8 cellular contexts compared by ENCODE assay signal in the genomic region with DNA sequence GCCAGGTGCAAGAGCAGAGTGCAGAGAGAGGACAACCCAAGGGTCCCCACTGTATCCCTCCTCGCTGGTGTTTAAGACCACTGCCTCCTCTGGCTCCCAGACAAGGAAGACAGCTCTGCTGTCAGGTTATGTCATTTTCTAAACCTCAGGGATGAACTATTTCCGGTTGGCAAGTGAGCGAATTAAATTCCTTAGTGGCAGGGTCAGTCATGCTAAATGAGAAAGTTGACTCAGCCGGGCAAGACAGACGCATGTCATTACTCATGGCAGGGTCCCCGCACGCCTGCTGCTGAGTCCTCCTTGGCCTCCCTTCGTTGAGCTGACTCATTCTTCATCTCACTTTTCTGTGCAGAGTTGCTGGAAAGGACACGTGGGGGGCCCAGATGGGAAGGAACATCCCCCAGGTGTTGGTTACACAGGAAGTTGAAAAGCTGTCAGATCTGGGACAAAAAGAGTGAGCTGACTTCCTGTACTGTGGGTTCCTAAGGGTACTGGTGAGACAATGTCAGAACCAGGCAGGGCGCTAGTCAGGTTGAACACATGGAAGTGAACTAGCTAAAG. TPM values are rescaled to one million over a fixed set of nuclear protein-coding genes. Genes with fewer than 3 reads are reported as not detected.
DNase-seq lines count a peak whose midpoint lies in the region; ATAC-seq and TF ChIP-seq lines count a peak whose summit lies in the region.

No MANE protein-coding gene starts in this region.

- no peak for TF ChIP-seq EP300 in gastroesophageal sphincter (IDR thresholded peaks at IDR 0.05)

- DNase-seq in AG10803 (ENCODE audit: low read depth) (peak; percentile 72), epithelial cell of esophagus (ENCODE audit: low read depth) (peak; percentile 98), thyroid gland (no peak), uterus (no peak)
- DNase-seq in activated CD4-positive, alpha-beta T cell treated with anti-CD3 and anti-CD28 coated beads, Interleukin-2, amount 50 U/mL, for 1 hour: peak; percentile 18
- peak; percentile 34 for DNase-seq in stimulated activated CD8-positive, alpha-beta memory T cell treated with anti-CD3 and anti-CD28 coated beads, Interleukin-15, amount 100 ng/mL, for 24 hours (ENCODE audit: low read depth)

- H3K27me3 ChIP-seq in gastroesophageal sphincter (no peaks in the 10 kb centered on the region), thyroid gland (no peaks in the 10 kb centered on the region), uterus (no peaks in the 10 kb centered on the region)

- TF ChIP-seq CTCF in AG10803 (conservative IDR thresholded peaks at IDR 0.05; ENCODE audit: low read length) (no peak), epithelial cell of esophagus (IDR thresholded peaks at IDR 0.05; ENCODE audit: insufficient read depth, low read depth, low read length, missing control alignments) (no peak), gastroesophageal sphincter (IDR thresholded peaks at IDR 0.05) (no peak), thyroid gland (IDR thresholded peaks at IDR 0.05) (no peak), uterus (IDR thresholded peaks at IDR 0.05) (no peak)

- H3K4me3 ChIP-seq in AG10803 (ENCODE audit: low read length) (no peak overlapping the region), epithelial cell of esophagus (ENCODE audit: low read length) (no peak overlapping the region), gastroesophageal sphincter (no peak overlapping the region), thyroid gland (replicated peaks in 1 of 3) (no peak overlapping the region), uterus (no peak overlapping the region)

- intact Hi-C loops in thyroid gland (cut with DNase I): no loop called here
- intact Hi-C loops in uterus (cut with DNase I; ENCODE audit: low total_unique reads): no loop called here

- no peaks in the 10 kb centered on the region for H3K36me3 ChIP-seq in gastroesophageal sphincter
- no peaks in the 10 kb centered on the region for H3K36me3 ChIP-seq in thyroid gland
- no peaks in the 10 kb centered on the region for H3K36me3 ChIP-seq in uterus

- peaks cover 0 to 2% (median 0%) of the 10 kb centered on the region in 3 donors for H3K9me3 ChIP-seq in gastroesophageal sphincter
- no peaks in the 10 kb centered on the region for H3K9me3 ChIP-seq in thyroid gland
- no peaks in the 10 kb centered on the region for H3K9me3 ChIP-seq in uterus

- 40 to 68% methylated on average over 3 to 7 of the region's 10 CpGs for WGBS in gastroesophageal sphincter (ENCODE audit: low coverage in 1 of 2), 2 donors
- WGBS in thyroid gland, 2 donors: 60 to 62% methylated on average over 10 of the region's 10 CpGs

- H3K4me1 ChIP-seq in gastroesophageal sphincter (no peaks in the 10 kb centered on the region), thyroid gland (no peaks in the 10 kb centered on the region), uterus (no peaks in the 10 kb centered on the region)

- ATAC-seq in HG03354 (IDR thresholded peaks at IDR 0.05; ENCODE audit: poor library complexity, severe bottlenecking, unreplicated experiment): peak; percentile 81
- ATAC-seq in gastroesophageal sphincter: no peak

- TF ChIP-seq POLR2A in gastroesophageal sphincter (IDR thresholded peaks at IDR 0.05) (no peak), thyroid gland (IDR thresholded peaks at IDR 0.05) (no peak), uterus (IDR thresholded peaks at IDR 0.05) (no peak)

- H3K27ac ChIP-seq in gastroesophageal sphincter (no peak overlapping the region), thyroid gland (no peak overlapping the region), uterus (no peak overlapping the region)

RNA-seq across cellular contexts. Expression of gene UCN3, which starts 47.1 kb away (rescaled TPM):
- total RNA-seq in gastroesophageal sphincter (not detected), thyroid gland (not detected), uterus (not detected)

Comparison
In these comparisons a context has a peak if more than half of its experiments do, and no peak if none do; other contexts are left out.
1. DNase-seq: peak in AG10803 (single experiment), activated CD4-positive, alpha-beta T cell treated with anti-CD3 and anti-CD28 coated beads, Interleukin-2, amount 50 U/mL, for 1 hour (single experiment), epithelial cell of esophagus (single experiment) and stimulated activated CD8-positive, alpha-beta memory T cell treated with anti-CD3 and anti-CD28 coated beads, Interleukin-15, amount 100 ng/mL, for 24 hours (single experiment); none in thyroid gland (0 of 2) and uterus (0 of 2).